ENCODE assay signal across 13 cellular contexts in genomic region chr5:151456321-151456940, GRCh38.
"Had no signal": no experiment of that assay in that cellular context is flagged by ENCODE, and none has a peak within 500 bp of the region (broad histone marks: within the 10 kb centered on the region; RNA-seq: fewer than 3 reads in every experiment).

No MANE protein-coding gene starts in this region.

- H3K27ac ChIP-seq: neutrophil, upper lobe of left lung had no signal

- H3K4me1 ChIP-seq: upper lobe of left lung had no signal

- H3K9me3 ChIP-seq: neutrophil, upper lobe of left lung had no signal

- DNase-seq: activated CD4-positive, alpha-beta T cell treated with anti-CD3 and anti-CD28 coated beads, Interleukin-2, amount 10 ng/mL, durations not matched to agents 7 days and 5 days; activated CD4-positive, CD25-positive, alpha-beta regulatory T cell; amniotic stem cell; dermis blood vessel endothelial cell; immature natural killer cell; left cardiac atrium; naive thymus-derived CD8-positive, alpha-beta T cell; stimulated activated CD4-positive, alpha-beta T cell treated with anti-CD3 and anti-CD28 coated beads, Interleukin-2, amount 100 ng/mL, for 24 hours; stimulated activated naive B cell treated with anti-CD40 and anti-IgM and Interleukin-4, amounts not matched to agents 10 μg/mL and 1 μg/mL and 100 μg/mL, for 72 hours had no signal

- ATAC-seq: left cardiac atrium; naive thymus-derived CD8-positive, alpha-beta T cell; sciatic nerve; stimulated activated naive B cell treated with anti-CD40 and anti-IgM and Interleukin-4, amounts not matched to agents 10 μg/mL and 1 μg/mL and 100 μg/mL, for 72 hours had no signal

- H3K4me3 ChIP-seq: lung, upper lobe of left lung had no signal
